In genomic region chr11:133968300-133968699, GRCh38 we compare ENCODE assay signal across 2 cellular contexts.
TF ChIP-seq lines count a peak whose summit lies in the region.

No MANE protein-coding gene starts in this region.

TF ChIP-seq in SK-N-SH, 30 proteins besides CTCF, POLR2A, EP300 and RAD21 (continued from another document):
- TF ChIP-seq REST (IDR thresholded peaks at IDR 0.05; ENCODE audit: low read depth, low read length), result peak; percentile 89
- no peak for TF ChIP-seq SMC3 (IDR thresholded peaks at IDR 0.05; ENCODE audit: low read depth, low read length)
- no peak for TF ChIP-seq TCF12 (IDR thresholded peaks at IDR 0.05)
- no peak for TF ChIP-seq ELF1 (IDR thresholded peaks at IDR 0.05)
- TF ChIP-seq CHD2 (IDR thresholded peaks at IDR 0.05; ENCODE audit: low read length, partially characterized antibody), result no peak

TF ChIP-seq in SK-N-SH treated with all-trans-retinoic acid at 6 μM for 48 hours, 23 proteins besides CTCF, POLR2A, EP300 and RAD21 (continued from another document):
- no peak for TF ChIP-seq ZFP30 (CRISPR knock-in tag; IDR thresholded peaks at IDR 0.05)
- no peak for TF ChIP-seq GLIS3 (CRISPR knock-in tag; IDR thresholded peaks at IDR 0.05)
